ENCODE assay signal across 33 cellular contexts in the genomic region with DNA sequence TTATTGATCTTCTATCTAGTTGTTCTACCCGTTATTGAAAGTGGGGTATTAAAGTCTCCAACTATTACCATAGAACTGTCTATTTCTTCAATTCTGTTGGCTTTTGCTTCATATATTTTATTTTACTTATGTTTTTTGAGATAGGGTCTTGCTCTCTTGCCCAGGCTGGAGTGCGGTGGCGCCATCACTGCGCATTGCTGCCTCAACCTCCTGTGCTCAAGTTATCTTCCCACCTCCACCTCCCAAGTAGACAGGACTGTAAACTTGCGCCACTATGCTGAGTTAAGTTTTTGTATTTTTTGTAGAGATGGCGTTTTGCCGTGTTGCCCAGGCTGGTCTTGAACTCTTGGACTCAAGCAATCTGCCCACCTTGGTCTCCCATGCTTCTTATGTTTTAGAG.
"Had no signal": no experiment of that assay in that cellular context is flagged by ENCODE, and none has a peak within 500 bp of the region (broad histone marks: within the 10 kb centered on the region; RNA-seq: fewer than 3 reads in every experiment).

No MANE protein-coding gene starts in this region.

- H3K9me3 ChIP-seq: colonic mucosa, esophagus muscularis mucosa, gastrocnemius medialis, heart left ventricle had no signal

- H3K27me3 Mint-ChIP-seq: activated CD4-positive, alpha-beta memory T cell treated with anti-CD3 and anti-CD28 coated beads for 36 hours; activated CD4-positive, alpha-beta T cell treated with anti-CD3 and anti-CD28 coated beads for 36 hours; activated CD4-positive, alpha-beta T cell treated with anti-CD3 and anti-CD28 coated beads, Interleukin-2, amount 10 ng/mL, durations not matched to agents 24 days and 14 days; activated CD8-positive, alpha-beta memory T cell treated with anti-CD3 and anti-CD28 coated beads, Interleukin-2, amount 10 ng/mL, durations not matched to agents 7 days and 5 days; activated naive CD4-positive, alpha-beta T cell treated with anti-CD3 and anti-CD28 coated beads, Interleukin-2, amount 10 ng/mL, durations not matched to agents 7 days and 5 days; activated naive CD8-positive, alpha-beta T cell treated with anti-CD3 and anti-CD28 coated beads, Interleukin-2, amount 10 ng/mL, durations not matched to agents 7 days and 5 days had no signal

- H3K27me3 ChIP-seq: brain microvascular endothelial cell, colonic mucosa, esophagus muscularis mucosa, foreskin keratinocyte, gastrocnemius medialis, heart left ventricle had no signal

- H3K4me3 ChIP-seq: colonic mucosa, esophagus muscularis mucosa, gastrocnemius medialis, heart left ventricle had no signal

- H3K27ac Mint-ChIP-seq: activated CD4-positive, alpha-beta T cell treated with anti-CD3 and anti-CD28 coated beads, Interleukin-2, amount 10 ng/mL, durations not matched to agents 24 days and 14 days; activated CD8-positive, alpha-beta memory T cell treated with anti-CD3 and anti-CD28 coated beads, Interleukin-2, amount 10 ng/mL, durations not matched to agents 7 days and 5 days; activated CD8-positive, alpha-beta T cell treated with anti-CD3 and anti-CD28 coated beads, Interleukin-2, amount 10 ng/mL, durations not matched to agents 7 days and 5 days; activated naive CD4-positive, alpha-beta T cell treated with anti-CD3 and anti-CD28 coated beads, Interleukin-2, amount 10 ng/mL, durations not matched to agents 7 days and 5 days; activated naive CD8-positive, alpha-beta T cell treated with anti-CD3 and anti-CD28 coated beads, Interleukin-2, amount 10 ng/mL, durations not matched to agents 7 days and 5 days; T-helper 1 cell treated with Interleukin-12 subunit alpha and Interleukin-12 subunit beta and Interleukin-4 antibody, amounts not matched to agents 30 μg/mL and 1 μg/mL, for 36 hours; T-helper 2 cell treated with Interferon-gamma antibody and Interleukin-4, amounts not matched to agents 5 μg/mL and 100 μg/mL, for 36 hours had no signal

- H3K4me3 Mint-ChIP-seq: activated CD4-positive, alpha-beta memory T cell treated with anti-CD3 and anti-CD28 coated beads for 36 hours; activated CD4-positive, alpha-beta T cell treated with anti-CD3 and anti-CD28 coated beads for 36 hours; activated CD4-positive, alpha-beta T cell treated with anti-CD3 and anti-CD28 coated beads, Interleukin-2, amount 10 ng/mL, durations not matched to agents 24 days and 14 days; activated CD8-positive, alpha-beta memory T cell treated with anti-CD3 and anti-CD28 coated beads, Interleukin-2, amount 10 ng/mL, durations not matched to agents 7 days and 5 days; activated CD8-positive, alpha-beta T cell treated with anti-CD3 and anti-CD28 coated beads, Interleukin-2, amount 10 ng/mL, durations not matched to agents 7 days and 5 days; activated naive CD4-positive, alpha-beta T cell treated with anti-CD3 and anti-CD28 coated beads, Interleukin-2, amount 10 ng/mL, durations not matched to agents 7 days and 5 days; activated naive CD8-positive, alpha-beta T cell treated with anti-CD3 and anti-CD28 coated beads, Interleukin-2, amount 10 ng/mL, durations not matched to agents 7 days and 5 days; T-helper 1 cell treated with Interleukin-12 subunit alpha and Interleukin-12 subunit beta and Interleukin-4 antibody, amounts not matched to agents 30 μg/mL and 1 μg/mL, for 36 hours; T-helper 2 cell treated with Interferon-gamma antibody and Interleukin-4, amounts not matched to agents 5 μg/mL and 100 μg/mL, for 36 hours had no signal

- FAIRE-seq: astrocyte had no signal

- DNase-seq: activated CD4-positive, alpha-beta memory T cell treated with anti-CD3 and anti-CD28 coated beads for 36 hours; activated CD4-positive, alpha-beta T cell treated with anti-CD3 and anti-CD28 coated beads for 36 hours; activated CD4-positive, alpha-beta T cell treated with anti-CD3 and anti-CD28 coated beads, Interleukin-2, amount 10 ng/mL, durations not matched to agents 24 days and 14 days; activated CD4-positive, CD25-positive, alpha-beta regulatory T cell; activated CD4-positive, CD25-positive, alpha-beta regulatory T cell treated with anti-CD3 and anti-CD28 coated beads, Interleukin-2, amount 50 U/mL, for 72 hours; activated CD8-positive, alpha-beta memory T cell treated with anti-CD3 and anti-CD28 coated beads, Interleukin-2, amount 10 ng/mL, durations not matched to agents 7 days and 5 days; activated CD8-positive, alpha-beta memory T cell treated with anti-CD3 and anti-CD28 coated beads, Interleukin-2, amount 50 U/mL, for 4 hours; activated CD8-positive, alpha-beta T cell treated with anti-CD3 and anti-CD28 coated beads, Interleukin-2, amount 10 ng/mL, durations not matched to agents 7 days and 5 days; activated gamma-delta T cell; activated naive CD4-positive, alpha-beta T cell; activated naive CD4-positive, alpha-beta T cell treated with anti-CD3 and anti-CD28 coated beads, Interleukin-2, amount 10 ng/mL, durations not matched to agents 7 days and 5 days; activated naive CD8-positive, alpha-beta T cell treated with anti-CD3 and anti-CD28 coated beads, Interleukin-2, amount 10 ng/mL, durations not matched to agents 7 days and 5 days; activated T-cell treated with anti-CD3 and anti-CD28 coated beads, Interleukin-2, amount 50 U/mL, for 1 hour; activated T-cell treated with anti-CD3 and anti-CD28 coated beads, Interleukin-2, amount 50 U/mL, for 48 hours; amniotic stem cell; anterior cingulate cortex; brain microvascular endothelial cell; caudate nucleus; cerebellar nuclear complex; colonic mucosa; effector CD8-positive, alpha-beta T cell; erythroblast; foreskin keratinocyte; gastrocnemius medialis; glutamatergic neuron; heart left ventricle; hypothalamus; T1000; WERI-Rb-1 had no signal

- H3K4me1 ChIP-seq: colonic mucosa, foreskin keratinocyte, gastrocnemius medialis had no signal

- H3K27ac ChIP-seq: brain microvascular endothelial cell, colonic mucosa, esophagus muscularis mucosa, foreskin keratinocyte, gastrocnemius medialis, heart left ventricle, WERI-Rb-1 had no signal

- ATAC-seq: activated CD4-positive, alpha-beta T cell treated with anti-CD3 and anti-CD28 coated beads for 36 hours; activated CD8-positive, alpha-beta memory T cell treated with anti-CD3 and anti-CD28 coated beads, Interleukin-2, amount 10 ng/mL, durations not matched to agents 7 days and 5 days; activated CD8-positive, alpha-beta T cell treated with anti-CD3 and anti-CD28 coated beads, Interleukin-2, amount 10 ng/mL, durations not matched to agents 7 days and 5 days; foreskin keratinocyte; gastrocnemius medialis; heart left ventricle had no signal

- H3K9me3 Mint-ChIP-seq: activated CD4-positive, alpha-beta memory T cell treated with anti-CD3 and anti-CD28 coated beads for 36 hours; activated CD4-positive, alpha-beta T cell treated with anti-CD3 and anti-CD28 coated beads, Interleukin-2, amount 10 ng/mL, durations not matched to agents 24 days and 14 days; activated naive CD4-positive, alpha-beta T cell treated with anti-CD3 and anti-CD28 coated beads, Interleukin-2, amount 10 ng/mL, durations not matched to agents 7 days and 5 days had no signal
